Comparison of ENCODE assay signal across 8 cellular contexts in the genomic region with DNA sequence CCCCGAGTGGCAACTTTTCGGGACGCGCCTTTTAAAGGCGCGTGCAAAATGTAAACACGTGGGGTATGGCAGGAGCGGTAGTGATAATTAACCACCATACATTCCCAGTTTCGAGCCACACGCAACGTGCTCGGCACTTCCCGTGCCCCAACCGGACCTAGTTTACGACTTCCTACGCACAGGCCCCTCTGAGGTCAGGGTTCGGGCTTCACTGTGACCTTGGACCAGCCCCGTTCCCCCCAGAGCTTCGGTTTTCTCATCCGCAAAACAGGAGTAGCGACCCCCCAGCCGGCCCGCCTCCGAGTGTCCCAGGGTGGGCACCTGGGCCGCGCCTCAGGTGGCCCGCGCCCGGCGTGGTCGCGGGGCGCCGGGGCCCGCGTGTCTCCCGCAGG. TPM values are rescaled to one million over a fixed set of nuclear protein-coding genes. Genes with fewer than 3 reads are reported as not detected.
DNase-seq lines count a peak whose midpoint lies in the region; ATAC-seq and TF ChIP-seq lines count a peak whose summit lies in the region.

No MANE protein-coding gene starts in this region.

- TF ChIP-seq CTCF in BE2C (IDR thresholded peaks at IDR 0.05; ENCODE audit: low read depth, low read length): no peak
- TF ChIP-seq CTCF in Panc1 (IDR thresholded peaks at IDR 0.05): no peak
- no peak for TF ChIP-seq CTCF in osteocyte (IDR thresholded peaks at IDR 0.05)

- peak overlapping the region; percentile 86 for H3K4me3 Mint-ChIP-seq in osteocyte (ENCODE audit: unreplicated experiment)

- H3K9me3 ChIP-seq in BE2C (no peaks in the 10 kb centered on the region), Panc1 (ENCODE audit: control insufficient read depth, insufficient read depth, low read depth, low read length) (no peaks in the 10 kb centered on the region)

- in situ Hi-C loops in Panc1 (cut with HindIII; ENCODE audit: low pct_unique_long_range_greater_than_20kb, low sequenced_read_pairs): no loop called here

- no peaks in the 10 kb centered on the region for H3K27me3 ChIP-seq in BE2C
- H3K27me3 ChIP-seq in Panc1 (ENCODE audit: control insufficient read depth, insufficient read depth, low read length): no peaks in the 10 kb centered on the region

- H3K27me3 Mint-ChIP-seq in osteocyte (ENCODE audit: unreplicated experiment): no peaks in the 10 kb centered on the region

- H3K4me1 Mint-ChIP-seq in osteocyte (ENCODE audit: unreplicated experiment): peaks cover 34% of the 10 kb centered on the region

- H3K27ac ChIP-seq in Panc1 (ENCODE audit: low read length) (peak overlapping the region; percentile 88), urinary bladder (ENCODE audit: low read depth) (peak overlapping the region; percentile 19)

- POLR2A ChIA-PET in Panc1 (lab: Charles Lee): interaction anchor here (0.8 kb wide), 1 partner anchor 54 kb away, joined by 4 read pairs; a partner anchor contains a TSS

- no TSS peak for BruUV-seq in Panc1 (replicated peaks; lab: Mats Ljungman, UMichigan)

- H3K4me1 ChIP-seq in BE2C (no peaks in the 10 kb centered on the region), Panc1 (ENCODE audit: control insufficient read depth, insufficient read depth, low read length) (peaks cover 15% of the 10 kb centered on the region), urinary bladder (ENCODE audit: insufficient read depth) (peaks cover 2% of the 10 kb centered on the region)

- H3K36me3 ChIP-seq in BE2C (peaks cover 12% of the 10 kb centered on the region; the same call in 1 of the 2 replicates), Panc1 (ENCODE audit: control insufficient read depth, insufficient read depth, low read length) (peaks cover 4% of the 10 kb centered on the region), urinary bladder (ENCODE audit: insufficient read depth) (no peaks in the 10 kb centered on the region)

- no peak for DNase-seq in BE2C
- no peak for DNase-seq in Panc1 (ENCODE audit: low read depth, low spot score)
- peak; percentile 74 for DNase-seq in activated naive CD4-positive, alpha-beta T cell treated with Interleukin-2 at 50 U/mL for 16 hours
- DNase-seq in globus pallidus (ENCODE audit: low spot score): peak; percentile 78
- no peak for DNase-seq in osteocyte (ENCODE audit: extremely low spot score, unreplicated experiment)

- CTCF ChIA-PET in Panc1 (lab: Charles Lee): no interaction called here

- intact Hi-C loops in Panc1 (cut with micrococcal nuclease; ENCODE audit: unreplicated experiment): no loop called here

- ATAC-seq in GM19043 (IDR thresholded peaks at IDR 0.05; ENCODE audit: low read depth, unreplicated experiment) (peak; percentile 32), HG03342 (IDR thresholded peaks at IDR 0.05; ENCODE audit: unreplicated experiment) (peak; percentile 35), Panc1 (peak; percentile 66)

- under 1% methylated on average over 37 of the region's 37 CpGs for WGBS in urinary bladder

- peak overlapping the region; percentile 71 for H3K27ac Mint-ChIP-seq in osteocyte (ENCODE audit: unreplicated experiment)

- H3K4me3 ChIP-seq in BE2C (ENCODE audit: low read depth, low read length) (peak overlapping the region; percentile 84), Panc1 (ENCODE audit: low read depth in 2 of 2, low read length in 2 of 2) (peak overlapping the region; percentile 62 to 92), urinary bladder (ENCODE audit: low read depth, low read length) (peak overlapping the region; percentile 67)

- H3K36me3 Mint-ChIP-seq in osteocyte (ENCODE audit: unreplicated experiment): peaks cover 21% of the 10 kb centered on the region

- no peaks in the 10 kb centered on the region for H3K9me3 Mint-ChIP-seq in osteocyte (ENCODE audit: unreplicated experiment)

RNA-seq across cellular contexts. Expression of a gene that starts 0.5 kb away (rescaled TPM):
- polyA plus RNA-seq in BE2C (2012; ENCODE audit: insufficient read depth, insufficient read length, low read depth): 24.3 TPM
- 13.8 TPM for total RNA-seq in Panc1 (2021; ENCODE audit: unreplicated experiment)
- polyA plus RNA-seq in Panc1 (2012; ENCODE audit: insufficient read length): 8.9 TPM
- total RNA-seq in osteocyte: 7.2 and 7.9 TPM in 2 replicates
- 7.7 TPM for total RNA-seq in urinary bladder
- polyA plus RNA-seq in urinary bladder: 18.2 TPM

RNA-seq across cellular contexts. Expression of a gene that starts 0.6 kb away (rescaled TPM):
- polyA plus RNA-seq in BE2C (2012; ENCODE audit: insufficient read depth, insufficient read length, low read depth): 40.3 TPM
- total RNA-seq in Panc1 (2021; ENCODE audit: unreplicated experiment) (51.2 TPM), osteocyte (73.3 and 76.5 TPM in 2 replicates), urinary bladder (84.1 TPM)
- polyA plus RNA-seq in Panc1 (2012; ENCODE audit: insufficient read length): 47.3 TPM
- polyA plus RNA-seq in urinary bladder: 106 TPM

RNA-seq across cellular contexts. Expression of a gene that starts 54.2 kb away (rescaled TPM):
- polyA plus RNA-seq in BE2C (2012; ENCODE audit: insufficient read depth, insufficient read length, low read depth): 11.3 TPM
- total RNA-seq in Panc1 (2021; ENCODE audit: unreplicated experiment) (15.1 TPM), osteocyte (39.4 and 41.5 TPM in 2 replicates), urinary bladder (25.8 TPM)
- polyA plus RNA-seq in Panc1 (2012; ENCODE audit: insufficient read length): 13.9 TPM
- polyA plus RNA-seq in urinary bladder: 27.3 TPM

RNA-seq across cellular contexts. Expression of a gene that starts 54.4 kb away (rescaled TPM):
- 13.3 TPM for polyA plus RNA-seq in BE2C (2012; ENCODE audit: insufficient read depth, insufficient read length, low read depth)
- total RNA-seq in Panc1 (2021; ENCODE audit: unreplicated experiment) (11.9 TPM), osteocyte (9.9 and 10.0 TPM in 2 replicates), urinary bladder (12.2 TPM)
- 6.0 TPM for polyA plus RNA-seq in Panc1 (2012; ENCODE audit: insufficient read length)
- 13.0 TPM for polyA plus RNA-seq in urinary bladder

Comparison
In these comparisons a context has a peak if more than half of its experiments do, and no peak if none do; other contexts are left out.
1. DNase-seq: peak in activated naive CD4-positive, alpha-beta T cell treated with Interleukin-2 at 50 U/mL for 16 hours (single experiment) and globus pallidus (single experiment); none in BE2C (single experiment), Panc1 (single experiment) and osteocyte (single experiment).
2. Peak in every context shown above with its lines, with median percentiles within 50 percentile points of each other: H3K4me3 ChIP-seq and ATAC-seq.